ENCODE assay signal across 21 cellular contexts in the genomic region with DNA sequence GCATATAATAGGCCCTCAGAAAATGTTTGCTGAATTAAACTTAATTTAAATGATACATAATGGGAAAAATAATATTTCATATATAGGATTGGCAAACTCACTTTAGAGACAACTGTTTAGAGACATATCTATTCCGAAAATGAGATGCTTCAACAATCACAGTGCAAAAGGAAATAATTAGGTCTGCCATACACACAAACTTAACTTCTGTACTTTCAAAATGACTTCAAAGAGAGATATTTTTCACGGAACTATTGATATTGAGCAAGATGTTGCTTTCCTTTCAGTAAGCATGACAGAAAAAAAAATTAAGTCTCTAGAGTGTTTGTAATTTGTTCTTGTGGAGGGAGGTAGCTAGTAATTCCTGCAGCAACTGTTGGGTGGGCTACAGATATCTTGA.
DNase-seq lines count a peak whose midpoint lies in the region; ATAC-seq, FAIRE-seq and TF ChIP-seq lines count a peak whose summit lies in the region.
"Had no signal": no experiment of that assay in that cellular context is flagged by ENCODE, and none has a peak within 500 bp of the region (broad histone marks: within the 10 kb centered on the region; RNA-seq: fewer than 3 reads in every experiment).

No MANE protein-coding gene starts in this region.

- DNase-seq in NCI-H82 (lab: John Stamatoyannopoulos, UW), result no peak
- DNase-seq in pancreas, result no peak
- DNase-seq in GM13977 (ENCODE audit: low spot score), result no peak
- DNase-seq in mesenteric fat pad (ENCODE audit: low spot score), result no peak
- DNase-seq: activated CD4-positive, alpha-beta T cell treated with anti-CD3 and anti-CD28 coated beads, Interleukin-2, amount 10 ng/mL, durations not matched to agents 24 days and 14 days; activated effector memory CD4-positive, alpha-beta T cell treated with Interleukin-2 at 50 U/mL for 16 hours; C1 segment of cervical spinal cord; dermis blood vessel endothelial cell; hippocampal formation; naive B cell; NCI-H1436 treated with DMSO at 0.1 percent for 48 hours; NCI-H2227 treated with DMSO at 0.1 percent for 48 hours; posterior cingulate gyrus; stimulated activated CD4-positive, alpha-beta T cell treated with anti-CD3 and anti-CD28 coated beads, Interleukin-2, amount 100 ng/mL, for 24 hours; upper lobe of right lung had no signal

- TF ChIP-seq CTCF in pancreas (IDR thresholded peaks at IDR 0.05) (no peak), GM13977 (IDR thresholded peaks at IDR 0.05; ENCODE audit: extremely low read depth, insufficient read depth, missing control alignments) (no peak)

- peak; percentile 91 for ATAC-seq in GM18499 (IDR thresholded peaks at IDR 0.05; ENCODE audit: insufficient read depth, unreplicated experiment)
- peak; percentile 83 for ATAC-seq in GM19035 (IDR thresholded peaks at IDR 0.05; ENCODE audit: unreplicated experiment)
- peak; percentile 91 for ATAC-seq in GM21723 (IDR thresholded peaks at IDR 0.05; ENCODE audit: unreplicated experiment)
- peak; percentile 70 for ATAC-seq in HG03280 (IDR thresholded peaks at IDR 0.05; ENCODE audit: unreplicated experiment)
- ATAC-seq in pancreas, result no peak
- ATAC-seq: upper lobe of right lung had no signal

- H3K4me3 ChIP-seq in pancreas, result no peak overlapping the region
- H3K4me3 ChIP-seq: upper lobe of right lung had no signal

- H3K27ac ChIP-seq in pancreas, result no peak overlapping the region
- H3K27ac ChIP-seq: upper lobe of right lung had no signal

- in situ Hi-C loops in GM13977 (cut with MboI; ENCODE audit: low pct_unique_long_range_greater_than_20kb, low sequenced_read_pairs, unreplicated experiment), result no loop called here

- no peaks in the 10 kb centered on the region for H3K36me3 ChIP-seq in pancreas
- H3K36me3 ChIP-seq: upper lobe of right lung had no signal

- 78 to 84% methylated on average over 2 of the region's 2 CpGs for WGBS in pancreas, 2 donors

- no peak for FAIRE-seq in pancreas (lab: Jason Lieb, UNC)
- FAIRE-seq: bronchial epithelial cell, keratinocyte had no signal

- no peaks in the 10 kb centered on the region for H3K9me3 ChIP-seq in pancreas
- H3K9me3 ChIP-seq: upper lobe of right lung had no signal

- H3K4me1 ChIP-seq in pancreas, result peaks cover 0 to 3% (median 0%) of the 10 kb centered on the region in 3 donors
- H3K4me1 ChIP-seq: upper lobe of right lung had no signal

- no peaks in the 10 kb centered on the region for H3K27me3 ChIP-seq in pancreas
- H3K27me3 ChIP-seq: upper lobe of right lung had no signal

- intact Hi-C loops in pancreas (cut with DNase I), result no loop called here

Comparison
In these comparisons a context has a peak if more than half of its experiments do, and no peak if none do; other contexts are left out.
1. ATAC-seq: peak in GM18499 (single experiment), GM19035 (single experiment), GM21723 (single experiment) and HG03280 (single experiment); none in pancreas (0 of 4).